In the genomic region with DNA sequence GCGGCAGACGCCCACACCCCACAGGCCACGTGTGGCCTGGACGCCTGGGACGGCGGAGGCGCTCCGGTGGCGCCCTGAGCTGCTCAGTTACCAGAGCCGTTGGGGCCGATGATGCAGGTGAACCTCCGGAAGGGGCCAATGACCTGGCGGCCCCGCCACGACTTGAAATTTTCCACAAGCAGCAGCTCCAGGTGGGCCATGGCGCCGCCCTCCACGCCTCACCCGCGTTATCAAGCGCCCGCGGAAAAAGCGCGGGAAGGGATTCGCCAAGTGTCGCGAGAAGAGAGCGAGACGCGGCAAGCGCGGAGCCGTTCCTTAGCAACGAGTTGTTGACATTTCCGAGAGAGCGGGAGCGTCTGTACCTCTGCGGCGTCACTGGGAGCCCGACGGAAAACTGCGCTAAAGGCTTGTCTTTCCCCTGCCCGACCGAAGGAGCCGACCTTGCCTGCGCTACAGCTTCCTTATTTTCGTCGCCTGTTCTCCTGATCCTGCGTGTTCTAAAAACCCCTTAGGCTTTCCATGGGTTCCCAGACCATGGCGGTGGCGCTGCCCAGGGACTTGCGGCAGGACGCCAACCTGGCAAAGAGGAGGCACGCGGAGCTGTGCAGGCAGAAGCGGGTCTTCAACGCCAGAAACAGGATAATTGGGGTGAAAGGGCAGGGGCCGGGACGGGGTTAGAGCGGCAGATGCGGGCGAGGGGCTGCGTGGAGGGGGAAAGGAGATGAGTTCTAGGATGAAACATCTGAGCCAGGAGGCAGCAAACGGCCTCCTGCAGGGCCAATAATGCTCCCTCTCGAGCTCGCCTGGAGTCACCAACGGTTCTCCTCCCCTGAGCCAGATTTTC, we compare ENCODE assay signal across 8 cellular contexts. TPM values are rescaled to one million over a fixed set of nuclear protein-coding genes. Genes with fewer than 3 reads are reported as not detected.
DNase-seq lines count a peak whose midpoint lies in the region; ATAC-seq and TF ChIP-seq lines count a peak whose summit lies in the region.

A gene with protein sequence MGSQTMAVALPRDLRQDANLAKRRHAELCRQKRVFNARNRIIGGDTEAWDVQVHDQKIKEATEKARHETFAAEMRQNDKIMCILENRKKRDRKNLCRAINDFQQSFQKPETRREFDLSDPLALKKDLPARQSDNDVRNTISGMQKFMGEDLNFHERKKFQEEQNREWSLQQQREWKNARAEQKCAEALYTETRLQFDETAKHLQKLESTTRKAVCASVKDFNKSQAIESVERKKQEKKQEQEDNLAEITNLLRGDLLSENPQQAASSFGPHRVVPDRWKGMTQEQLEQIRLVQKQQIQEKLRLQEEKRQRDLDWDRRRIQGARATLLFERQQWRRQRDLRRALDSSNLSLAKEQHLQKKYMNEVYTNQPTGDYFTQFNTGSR (plus strand): TSS at position 326 of the 844 bp plus-strand sequence. CDS start 194 bp downstream, at position 520.
A gene with protein sequence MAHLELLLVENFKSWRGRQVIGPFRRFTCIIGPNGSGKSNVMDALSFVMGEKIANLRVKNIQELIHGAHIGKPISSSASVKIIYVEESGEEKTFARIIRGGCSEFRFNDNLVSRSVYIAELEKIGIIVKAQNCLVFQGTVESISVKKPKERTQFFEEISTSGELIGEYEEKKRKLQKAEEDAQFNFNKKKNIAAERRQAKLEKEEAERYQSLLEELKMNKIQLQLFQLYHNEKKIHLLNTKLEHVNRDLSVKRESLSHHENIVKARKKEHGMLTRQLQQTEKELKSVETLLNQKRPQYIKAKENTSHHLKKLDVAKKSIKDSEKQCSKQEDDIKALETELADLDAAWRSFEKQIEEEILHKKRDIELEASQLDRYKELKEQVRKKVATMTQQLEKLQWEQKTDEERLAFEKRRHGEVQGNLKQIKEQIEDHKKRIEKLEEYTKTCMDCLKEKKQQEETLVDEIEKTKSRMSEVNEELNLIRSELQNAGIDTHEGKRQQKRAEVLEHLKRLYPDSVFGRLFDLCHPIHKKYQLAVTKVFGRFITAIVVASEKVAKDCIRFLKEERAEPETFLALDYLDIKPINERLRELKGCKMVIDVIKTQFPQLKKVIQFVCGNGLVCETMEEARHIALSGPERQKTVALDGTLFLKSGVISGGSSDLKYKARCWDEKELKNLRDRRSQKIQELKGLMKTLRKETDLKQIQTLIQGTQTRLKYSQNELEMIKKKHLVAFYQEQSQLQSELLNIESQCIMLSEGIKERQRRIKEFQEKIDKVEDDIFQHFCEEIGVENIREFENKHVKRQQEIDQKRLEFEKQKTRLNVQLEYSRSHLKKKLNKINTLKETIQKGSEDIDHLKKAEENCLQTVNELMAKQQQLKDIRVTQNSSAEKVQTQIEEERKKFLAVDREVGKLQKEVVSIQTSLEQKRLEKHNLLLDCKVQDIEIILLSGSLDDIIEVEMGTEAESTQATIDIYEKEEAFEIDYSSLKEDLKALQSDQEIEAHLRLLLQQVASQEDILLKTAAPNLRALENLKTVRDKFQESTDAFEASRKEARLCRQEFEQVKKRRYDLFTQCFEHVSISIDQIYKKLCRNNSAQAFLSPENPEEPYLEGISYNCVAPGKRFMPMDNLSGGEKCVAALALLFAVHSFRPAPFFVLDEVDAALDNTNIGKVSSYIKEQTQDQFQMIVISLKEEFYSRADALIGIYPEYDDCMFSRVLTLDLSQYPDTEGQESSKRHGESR (minus strand): TSS at position 232 of the 844 bp plus-strand sequence. CDS start 32 bp downstream, at position 200.

- peaks cover 12% of the 10 kb centered on the region; the same call in 2 of the 3 replicates for H3K9me3 Mint-ChIP-seq in GM23338

- peak within 1 kb of the TSS; percentile 76 for H3K4me3 Mint-ChIP-seq in GM23338

- DNase-seq in GM23338 (ENCODE audit: low spot score) = peak; percentile 98
- peak; percentile 98 for DNase-seq in NCI-H748 (lab: John Stamatoyannopoulos, UW; ENCODE audit: unreplicated experiment)
- peak; percentile 73 for DNase-seq in activated T-cell treated with anti-CD3 and anti-CD28 coated beads for 1 hour (ENCODE audit: low read depth)
- peak; percentile 1 for DNase-seq in epithelial cell of proximal tubule (ENCODE audit: low read depth)
- DNase-seq in mucosa of gallbladder (ENCODE audit: low spot score) = peak; percentile 89
- DNase-seq in stimulated activated CD8-positive, alpha-beta memory T cell treated with anti-CD3 and anti-CD28 coated beads, Interleukin-15, amount 100 ng/mL, for 4 hours (ENCODE audit: low read depth in 2 of 2) = peak; percentile 47 to 68

- H3K27ac Mint-ChIP-seq in GM23338 = no peak within 1 kb of the TSS

- TF ChIP-seq CTCF in GM23338 (conservative IDR thresholded peaks at IDR 0.05; ENCODE audit: low read depth in 2 of 2) (0 out of 4 replicates have a peak, but pooled peaks of 1 of the 2 experiments have one; percentile 12), epithelial cell of proximal tubule (conservative IDR thresholded peaks at IDR 0.05; ENCODE audit: low read depth, low read length) (no peak)

- H3K36me3 Mint-ChIP-seq in GM23338 (ENCODE audit: low read depth) = peaks cover 5% of the 10 kb centered on the region

- H3K36me3 ChIP-seq in ACC112 (ENCODE audit: insufficient read depth, low read length) (no peaks in the 10 kb centered on the region), GM23338 (ENCODE audit: insufficient read depth) (no peaks in the 10 kb centered on the region)

- peaks cover 29% of the 10 kb centered on the region for H3K27me3 Mint-ChIP-seq in GM23338 (ENCODE audit: insufficient read depth, low read depth, poor library complexity)

- H4K20me1 ChIP-seq in GM23338 (replicated peaks; ENCODE audit: insufficient read depth) = no peaks in the 10 kb centered on the region

- no peaks in the 10 kb centered on the region for H3K9me2 ChIP-seq in GM23338 (ENCODE audit: insufficient read depth)

- H3K27ac ChIP-seq in ACC112 (ENCODE audit: low read depth, low read length) (peak within 1 kb of the TSS; percentile 80), GM23338 (ENCODE audit: low read depth) (no peak within 1 kb of the TSS)

- no peaks in the 10 kb centered on the region for H3K4me1 ChIP-seq in ACC112 (ENCODE audit: control insufficient read depth, insufficient read depth, low read length, unreplicated experiment)
- no peaks in the 10 kb centered on the region for H3K4me1 ChIP-seq in GM23338 (ENCODE audit: insufficient read depth)

- H3F3A ChIP-seq in GM23338 (replicated peaks; ENCODE audit: low read depth) = no peaks in the 10 kb centered on the region

- H3K27me3 ChIP-seq in ACC112 (ENCODE audit: insufficient read depth, low read length) = no peaks in the 10 kb centered on the region
- peaks cover 29% of the 10 kb centered on the region for H3K27me3 ChIP-seq in GM23338 (ENCODE audit: insufficient read depth)

- peaks cover 4% of the 10 kb centered on the region; the same call in 2 of the 3 replicates for H3K4me1 Mint-ChIP-seq in GM23338

- peak within 1 kb of the TSS; percentile 90 for H3K4me2 ChIP-seq in GM23338

- H3K79me2 ChIP-seq in ACC112 (ENCODE audit: control insufficient read depth, insufficient read depth, low read length, unreplicated experiment) (no peaks in the 10 kb centered on the region), GM23338 (replicated peaks; ENCODE audit: insufficient read depth) (no peaks in the 10 kb centered on the region)

- ATAC-seq in GM23338 (peak; percentile 97), GM19455 (IDR thresholded peaks at IDR 0.05; ENCODE audit: unreplicated experiment) (no peak)

- peak within 1 kb of the TSS; percentile 89 for H3K4me3 ChIP-seq in ACC112 (ENCODE audit: low read depth, low read length)
- peak within 1 kb of the TSS; percentile 65 for H3K4me3 ChIP-seq in GM23338
- H3K4me3 ChIP-seq in epithelial cell of proximal tubule (ENCODE audit: low read depth, low read length) = peak within 1 kb of the TSS; percentile 60

- peak within 1 kb of the TSS; percentile 93 for H2AFZ ChIP-seq in ACC112 (ENCODE audit: low read length, unreplicated experiment)
- H2AFZ ChIP-seq in GM23338 = peak within 1 kb of the TSS; percentile 99

TF ChIP-seq in GM23338, 12 proteins besides CTCF, POLR2A, EP300 and RAD21:
- TF ChIP-seq CREB1 (CRISPR knock-in tag; IDR thresholded peaks at IDR 0.05; ENCODE audit: low read depth) (peak; percentile 73), STAT1 (IDR thresholded peaks at IDR 0.05; ENCODE audit: unreplicated experiment) (no peak)
TF ChIP-seq in GM23338: peak in this region for 1.

RNA-seq across cellular contexts. Expression of the first gene that starts in this region (rescaled TPM):
- total RNA-seq in GM23338 (2014; rRNA removed; shearing (Covaris generic)) = 2.2 TPM in 2 replicates
- polyA plus RNA-seq in GM23338 (2016; fragmentation: Nextera tagmentation; extraction: Ambion mirVana) = 1.8 and 2.8 TPM in 2 replicates
- total RNA-seq in epithelial cell of proximal tubule (0.69 and 2.7 TPM in 2 replicates), mucosa of gallbladder (2.9 TPM)

RNA-seq across cellular contexts. Expression of the second gene that starts in this region (rescaled TPM):
- not detected in 2 replicates for total RNA-seq in GM23338 (2014; rRNA removed; shearing (Covaris generic))
- polyA plus RNA-seq in GM23338 (2016; fragmentation: Nextera tagmentation; extraction: Ambion mirVana) = 0.10 and 0.16 TPM in 2 replicates
- 0.63 TPM in 1 of 2 replicates, not detected in the other for total RNA-seq in epithelial cell of proximal tubule
- not detected for total RNA-seq in mucosa of gallbladder

Comparison
In these comparisons a context has a peak if more than half of its experiments do, and no peak if none do; other contexts are left out.
1. DNase-seq: peak in every context shown above with its lines; median percentile 98 in GM23338; 98 in NCI-H748; 89 in mucosa of gallbladder; 73 in activated T-cell treated with anti-CD3 and anti-CD28 coated beads for 1 hour; 58 in stimulated activated CD8-positive, alpha-beta memory T cell treated with anti-CD3 and anti-CD28 coated beads, Interleukin-15, amount 100 ng/mL, for 4 hours; 1 in epithelial cell of proximal tubule.